34 cellular contexts compared by ENCODE assay signal in the genomic region with DNA sequence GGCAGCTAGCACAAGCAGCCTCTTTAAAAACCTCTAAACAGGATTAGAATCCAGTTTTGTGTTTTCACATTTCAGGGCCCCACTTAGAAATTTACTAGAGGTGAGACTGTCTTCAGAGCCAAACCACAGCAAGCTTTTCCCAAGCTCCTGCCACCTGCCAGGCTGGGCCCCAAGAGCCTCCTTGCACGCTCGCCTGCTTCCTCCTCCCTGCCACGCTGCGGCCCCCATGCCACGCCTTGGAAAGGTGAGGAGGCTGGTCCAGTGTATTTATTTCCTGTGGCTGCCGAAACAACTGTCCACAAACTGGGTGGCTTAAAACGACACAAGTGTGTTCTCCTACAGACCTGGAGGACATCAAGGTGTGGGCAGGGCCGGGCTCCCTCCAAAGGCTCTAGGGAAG. TPM values are rescaled to one million over a fixed set of nuclear protein-coding genes. Genes with fewer than 3 reads are reported as not detected.
"Had no signal": no experiment of that assay in that cellular context is flagged by ENCODE, and none has a peak within 500 bp of the region (broad histone marks: within the 10 kb centered on the region; RNA-seq: fewer than 3 reads in every experiment).

No MANE protein-coding gene starts in this region.

- DNase-seq: islet precursor cell; left ventricle myocardium inferior; midbrain; mucosa of descending colon; naive thymus-derived CD4-positive, alpha-beta T cell; nucleus accumbens; pancreas; posterior cingulate gyrus; retina; right cardiac atrium; stimulated activated CD4-positive, alpha-beta T cell treated with anti-CD3 and anti-CD28 coated beads, Interleukin-12 subunit alpha, Interleukin-12 subunit beta, amount 100 ng/mL, for 4 hours; stimulated activated CD4-positive, alpha-beta T cell treated with anti-CD3 and anti-CD28 coated beads, Interleukin-15, amount 100 ng/mL, for 24 hours; stimulated activated CD4-positive, alpha-beta T cell treated with anti-CD3 and anti-CD28 coated beads, Interleukin-2, amount 100 ng/mL, for 24 hours; stimulated activated CD4-positive, alpha-beta T cell treated with anti-CD3 and anti-CD28 coated beads, Interleukin-4, amount 100 ng/mL, for 1 hour; stimulated activated naive B cell treated with anti-CD40 and anti-IgM and Interleukin-4, amounts not matched to agents 10 μg/mL and 1 μg/mL and 100 μg/mL, for 72 hours; stimulated activated naive CD8-positive, alpha-beta T cell treated with anti-CD3 and anti-CD28 coated beads, Interleukin-15, Interleukin-2, amounts not matched to agents 100 U/mL and 50 U/mL, for 24 hours; uterus had no signal

- ATAC-seq: mucosa of descending colon; naive thymus-derived CD4-positive, alpha-beta T cell; natural killer cell treated with Interleukin-12 subunit alpha and Interleukin-12 subunit beta and Interleukin-15 and Interleukin-18, amount 100 ng/mL, for 72 hours; pancreas; right cardiac atrium; sciatic nerve; stimulated activated naive B cell treated with anti-CD40 and anti-IgM and Interleukin-4, amounts not matched to agents 10 μg/mL and 1 μg/mL and 100 μg/mL, for 72 hours; stimulated activated naive CD8-positive, alpha-beta T cell treated with anti-CD3 and anti-CD28 coated beads, Interleukin-15, Interleukin-2, amounts not matched to agents 100 U/mL and 50 U/mL, for 24 hours had no signal

- H3K27ac Mint-ChIP-seq: memory B cell; naive thymus-derived CD4-positive, alpha-beta T cell; natural killer cell treated with Interleukin-12 subunit alpha and Interleukin-12 subunit beta and Interleukin-15 and Interleukin-18, amount 100 ng/mL, for 72 hours; stimulated activated naive B cell treated with anti-CD40 and anti-IgM and Interleukin-4, amounts not matched to agents 10 μg/mL and 1 μg/mL and 100 μg/mL, for 72 hours; type B pancreatic cell had no signal

- H3K4me1 Mint-ChIP-seq: memory B cell; naive thymus-derived CD4-positive, alpha-beta T cell; stimulated activated naive B cell treated with anti-CD40 and anti-IgM and Interleukin-4, amounts not matched to agents 10 μg/mL and 1 μg/mL and 100 μg/mL, for 72 hours had no signal

- H3K4me3 Mint-ChIP-seq: memory B cell; natural killer cell treated with Interleukin-12 subunit alpha and Interleukin-12 subunit beta and Interleukin-15 and Interleukin-18, amount 100 ng/mL, for 72 hours; stimulated activated naive B cell treated with anti-CD40 and anti-IgM and Interleukin-4, amounts not matched to agents 10 μg/mL and 1 μg/mL and 100 μg/mL, for 72 hours; type B pancreatic cell had no signal

- H3K9me3 Mint-ChIP-seq: memory B cell; natural killer cell treated with Interleukin-12 subunit alpha and Interleukin-12 subunit beta and Interleukin-15 and Interleukin-18, amount 100 ng/mL, for 72 hours; stimulated activated naive B cell treated with anti-CD40 and anti-IgM and Interleukin-4, amounts not matched to agents 10 μg/mL and 1 μg/mL and 100 μg/mL, for 72 hours; type B pancreatic cell had no signal

- H3K36me3 Mint-ChIP-seq: memory B cell; naive thymus-derived CD4-positive, alpha-beta T cell; natural killer cell treated with Interleukin-12 subunit alpha and Interleukin-12 subunit beta and Interleukin-15 and Interleukin-18, amount 100 ng/mL, for 72 hours; stimulated activated naive B cell treated with anti-CD40 and anti-IgM and Interleukin-4, amounts not matched to agents 10 μg/mL and 1 μg/mL and 100 μg/mL, for 72 hours; type B pancreatic cell had no signal

RNA-seq across cellular contexts. Expression of a gene that starts 43.4 kb away (rescaled TPM):
- total RNA-seq: hepatocyte; kidney epithelial cell; lower leg skin; lung microvascular endothelial cell; mesenteric fat pad; mucosa of descending colon; myocyte; naive thymus-derived CD4-positive, alpha-beta T cell; natural killer cell treated with Interleukin-12 subunit alpha and Interleukin-12 subunit beta and Interleukin-15 and Interleukin-18, amount 100 ng/mL, for 72 hours; osteoblast; prostate gland; sciatic nerve; subcutaneous adipose tissue; suprapubic skin; thoracic aorta; tibial nerve; ureter; uterus had no signal
